ENCODE assay signal across 1 cellular context in the genomic region with DNA sequence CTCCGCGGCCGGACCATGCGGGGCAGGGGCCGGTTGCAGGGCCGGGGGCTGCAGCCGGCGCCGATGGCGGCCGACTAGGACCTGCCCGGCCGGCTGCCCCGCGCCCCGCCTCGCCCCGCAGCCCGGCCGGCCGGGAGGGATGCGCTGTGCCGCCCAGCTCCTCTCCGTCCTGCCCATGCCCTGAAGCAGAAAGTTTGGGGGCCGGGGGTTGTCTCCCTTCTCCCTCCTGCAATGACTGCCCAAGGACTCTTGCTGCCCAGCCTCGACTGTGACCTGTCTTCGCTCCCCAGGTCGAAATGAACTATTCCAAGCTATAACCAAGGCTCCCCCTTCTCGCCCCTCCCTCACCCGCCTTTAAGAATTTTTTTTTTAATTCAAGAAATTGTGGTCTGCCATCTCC.
TF ChIP-seq lines count a peak whose summit lies in the region.

No MANE protein-coding gene starts in this region.

TF ChIP-seq in HCT116, 20 proteins besides CTCF, POLR2A, EP300 and RAD21:
- no peak for TF ChIP-seq ZFX (IDR thresholded peaks at IDR 0.05)
- no peak for TF ChIP-seq SIN3A (IDR thresholded peaks at IDR 0.05; ENCODE audit: low read depth)
- TF ChIP-seq TCF7L2 (IDR thresholded peaks at IDR 0.05; ENCODE audit: borderline replicate concordance, extremely low read depth, insufficient read depth, insufficient read length), result no peak
- TF ChIP-seq ATF3 (IDR thresholded peaks at IDR 0.05), result no peak
- TF ChIP-seq ELF1 (IDR thresholded peaks at IDR 0.05; ENCODE audit: borderline replicate concordance, low read depth), result no peak
- TF ChIP-seq CBX3 (IDR thresholded peaks at IDR 0.05; ENCODE audit: low read depth), result no peak
- no peak for TF ChIP-seq EGR1 (IDR thresholded peaks at IDR 0.05; ENCODE audit: low read depth)
- TF ChIP-seq EZH2 (IDR thresholded peaks at IDR 0.05), result no peak
